22 cellular contexts compared by ENCODE assay signal in genomic region chr6:100271625-100272024, GRCh38.
"Had no signal": no experiment of that assay in that cellular context is flagged by ENCODE, and none has a peak within 500 bp of the region (broad histone marks: within the 10 kb centered on the region; RNA-seq: fewer than 3 reads in every experiment).

No MANE protein-coding gene starts in this region.

- ATAC-seq: T-cell had no signal

- H3K9me3 ChIP-seq: SK-N-SH had no signal

- H3K27ac ChIP-seq: KMS-11, RWPE1 had no signal

- H3K9ac ChIP-seq: KMS-11, SK-N-SH had no signal

- H3K4me2 ChIP-seq: KMS-11, SK-N-SH had no signal

- DNase-seq: Kasumi-1, MV-4-11, NCI-H1048, NCI-H1105, NCI-H1417, NCI-H146, NCI-H1694 treated with DMSO at 0.1 percent for 48 hours, NCI-H1930, NCI-H2081, NCI-H2171, NCI-H226, NCI-H446, NCI-H510A, NCI-H524 treated with DMSO at 0.1 percent for 48 hours, NCI-H69, NCI-H774, SHP77, SK-N-SH, SW 1271, T-cell had no signal
